In the genomic region with DNA sequence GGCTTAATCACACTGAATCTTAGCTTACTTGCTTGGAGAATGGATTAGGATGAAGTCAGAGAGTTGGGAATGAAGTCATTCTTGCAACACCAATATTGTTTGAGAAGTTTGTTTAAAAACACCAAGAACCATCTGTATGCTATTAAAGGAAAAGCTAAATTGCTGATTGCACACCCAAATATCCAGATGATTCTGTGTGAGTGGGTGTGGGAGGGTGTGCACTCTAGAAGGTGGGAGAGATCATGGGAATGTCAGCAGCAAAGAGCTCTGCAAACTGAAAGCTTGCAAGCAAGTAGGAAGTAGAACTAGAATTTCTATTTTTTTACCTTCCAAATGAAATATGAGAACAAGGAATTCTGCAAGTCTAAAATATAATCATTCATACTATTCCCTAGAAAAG, we compare ENCODE assay signal across 35 cellular contexts.
"Had no signal": no experiment of that assay in that cellular context is flagged by ENCODE, and none has a peak within 500 bp of the region (broad histone marks: within the 10 kb centered on the region; RNA-seq: fewer than 3 reads in every experiment).

No MANE protein-coding gene starts in this region.

- ATAC-seq: activated CD4-positive, CD25-positive, alpha-beta regulatory T cell treated with anti-CD3 and anti-CD28 coated beads, Interleukin-2, amount 50 U/mL, for 24 hours; activated CD8-positive, alpha-beta memory T cell treated with anti-CD3 and anti-CD28 coated beads, Interleukin-2, amount 10 ng/mL, durations not matched to agents 7 days and 5 days; activated CD8-positive, alpha-beta T cell treated with anti-CD3 and anti-CD28 coated beads, Interleukin-2, amount 10 ng/mL, durations not matched to agents 7 days and 5 days; activated naive CD8-positive, alpha-beta T cell treated with anti-CD3 and anti-CD28 coated beads, Interleukin-2, amount 50 U/mL, for 24 hours; body of pancreas; effector memory CD8-positive, alpha-beta T cell; heart right ventricle; T-helper 17 cell had no signal

- H3K4me1 Mint-ChIP-seq: activated B cell treated with CpG ODN at 0.5 μM for 24 hours; activated CD8-positive, alpha-beta memory T cell treated with anti-CD3 and anti-CD28 coated beads, Interleukin-2, amount 10 ng/mL, durations not matched to agents 7 days and 5 days; activated naive CD4-positive, alpha-beta T cell treated with anti-CD3 and anti-CD28 coated beads, Interleukin-2, amount 50 U/mL, for 24 hours; activated naive CD8-positive, alpha-beta T cell treated with anti-CD3 and anti-CD28 coated beads for 36 hours; activated naive CD8-positive, alpha-beta T cell treated with anti-CD3 and anti-CD28 coated beads, Interleukin-2, amount 50 U/mL, for 24 hours; T-helper 17 cell had no signal

- H3K9me3 Mint-ChIP-seq: activated naive CD4-positive, alpha-beta T cell treated with anti-CD3 and anti-CD28 coated beads for 36 hours; activated naive CD4-positive, alpha-beta T cell treated with anti-CD3 and anti-CD28 coated beads, Interleukin-2, amount 50 U/mL, for 24 hours; activated naive CD8-positive, alpha-beta T cell treated with anti-CD3 and anti-CD28 coated beads for 36 hours; activated T-helper 1 cell treated with anti-CD3 and anti-CD28 coated beads, Interleukin-12 subunit alpha, Interleukin-12 subunit beta, Interleukin-2, Interleukin-4 antibody, amounts not matched to agents 30 ng/mL and 10 ng/mL and 1 ng/mL, durations not matched to agents 14 hours and 24 hours and 36 hours; activated T-helper 2 cell treated with anti-CD3 and anti-CD28 coated beads, Interferon-gamma antibody, Interleukin-2, Interleukin-4, amounts not matched to agents 10 μg/mL and 5 μg/mL and 100 μg/mL, durations not matched to agents 14 hours and 24 hours and 36 hours; T-helper 2 cell treated with Interferon-gamma antibody and Interleukin-4, amounts not matched to agents 5 μg/mL and 100 μg/mL, for 36 hours had no signal

- FAIRE-seq: colon, endothelial cell of umbilical vein had no signal

- H3K4me3 ChIP-seq: adrenal gland, body of pancreas, esophagus squamous epithelium, heart right ventricle had no signal

- H3K27ac Mint-ChIP-seq: activated B cell treated with CpG ODN at 0.5 μM for 24 hours; activated CD4-positive, alpha-beta memory T cell treated with anti-CD3 and anti-CD28 coated beads for 36 hours; activated CD8-positive, alpha-beta memory T cell treated with anti-CD3 and anti-CD28 coated beads, Interleukin-2, amount 10 ng/mL, durations not matched to agents 7 days and 5 days; activated CD8-positive, alpha-beta T cell treated with anti-CD3 and anti-CD28 coated beads, Interleukin-2, amount 10 ng/mL, durations not matched to agents 7 days and 5 days; activated naive CD4-positive, alpha-beta T cell treated with anti-CD3 and anti-CD28 coated beads for 36 hours; activated naive CD4-positive, alpha-beta T cell treated with anti-CD3 and anti-CD28 coated beads, Interleukin-2, amount 50 U/mL, for 24 hours; activated naive CD8-positive, alpha-beta T cell treated with anti-CD3 and anti-CD28 coated beads for 36 hours; activated naive CD8-positive, alpha-beta T cell treated with anti-CD3 and anti-CD28 coated beads, Interleukin-2, amount 50 U/mL, for 24 hours; activated T-helper 1 cell treated with anti-CD3 and anti-CD28 coated beads, Interleukin-12 subunit alpha, Interleukin-12 subunit beta, Interleukin-2, Interleukin-4 antibody, amounts not matched to agents 30 ng/mL and 10 ng/mL and 1 ng/mL, durations not matched to agents 14 hours and 24 hours and 36 hours; activated T-helper 2 cell treated with anti-CD3 and anti-CD28 coated beads, Interferon-gamma antibody, Interleukin-2, Interleukin-4, amounts not matched to agents 10 μg/mL and 5 μg/mL and 100 μg/mL, durations not matched to agents 14 hours and 24 hours and 36 hours; effector memory CD8-positive, alpha-beta T cell; T-helper 17 cell; T-helper 2 cell treated with Interferon-gamma antibody and Interleukin-4, amounts not matched to agents 5 μg/mL and 100 μg/mL, for 36 hours had no signal

- H3K36me3 Mint-ChIP-seq: activated CD4-positive, alpha-beta memory T cell treated with anti-CD3 and anti-CD28 coated beads for 36 hours; activated CD8-positive, alpha-beta memory T cell treated with anti-CD3 and anti-CD28 coated beads, Interleukin-2, amount 10 ng/mL, durations not matched to agents 7 days and 5 days; activated naive CD4-positive, alpha-beta T cell treated with anti-CD3 and anti-CD28 coated beads, Interleukin-2, amount 50 U/mL, for 24 hours; activated naive CD8-positive, alpha-beta T cell treated with anti-CD3 and anti-CD28 coated beads for 36 hours had no signal

- DNase-seq: activated B cell treated with CpG ODN at 0.5 μM for 24 hours; activated CD4-positive, alpha-beta memory T cell treated with anti-CD3 and anti-CD28 coated beads for 36 hours; activated CD4-positive, alpha-beta T cell treated with anti-CD3 and anti-CD28 coated beads for 48 hours; activated CD8-positive, alpha-beta memory T cell treated with anti-CD3 and anti-CD28 coated beads, Interleukin-2, amount 10 ng/mL, durations not matched to agents 7 days and 5 days; activated CD8-positive, alpha-beta memory T cell treated with anti-CD3 and anti-CD28 coated beads, Interleukin-2, amount 50 U/mL, for 4 hours; activated CD8-positive, alpha-beta T cell treated with anti-CD3 and anti-CD28 coated beads, Interleukin-2, amount 10 ng/mL, durations not matched to agents 7 days and 5 days; activated effector memory CD4-positive, alpha-beta T cell treated with anti-CD3 and anti-CD28 coated beads, Interleukin-2, amount 50 U/mL, for 16 hours; activated naive CD4-positive, alpha-beta T cell treated with anti-CD3 and anti-CD28 coated beads for 36 hours; activated naive CD8-positive, alpha-beta T cell treated with anti-CD3 and anti-CD28 coated beads for 36 hours; activated naive CD8-positive, alpha-beta T cell treated with anti-CD3 and anti-CD28 coated beads, Interleukin-2, amount 50 U/mL, for 24 hours; activated T-cell treated with anti-CD3 and anti-CD28 coated beads, Interleukin-2, amount 50 U/mL, for 1 hour; activated T-cell treated with anti-CD3 and anti-CD28 coated beads, Interleukin-2, amount 50 U/mL, for 48 hours; adrenal gland; amygdala; aorta; body of pancreas; cortex of kidney; dermis blood vessel endothelial cell; effector CD4-positive, alpha-beta T cell; effector memory CD8-positive, alpha-beta T cell; esophagus squamous epithelium; foreskin melanocyte; glutamatergic neuron; heart right ventricle; T-helper 1 cell; T-helper 17 cell; T1000; WERI-Rb-1 had no signal

- H3K27me3 Mint-ChIP-seq: activated B cell treated with CpG ODN at 0.5 μM for 24 hours; activated CD4-positive, alpha-beta memory T cell treated with anti-CD3 and anti-CD28 coated beads for 36 hours; activated CD8-positive, alpha-beta memory T cell treated with anti-CD3 and anti-CD28 coated beads, Interleukin-2, amount 10 ng/mL, durations not matched to agents 7 days and 5 days; activated naive CD8-positive, alpha-beta T cell treated with anti-CD3 and anti-CD28 coated beads for 36 hours; T-helper 17 cell had no signal

- H3K4me3 Mint-ChIP-seq: activated B cell treated with CpG ODN at 0.5 μM for 24 hours; activated CD4-positive, alpha-beta memory T cell treated with anti-CD3 and anti-CD28 coated beads for 36 hours; activated CD8-positive, alpha-beta memory T cell treated with anti-CD3 and anti-CD28 coated beads, Interleukin-2, amount 10 ng/mL, durations not matched to agents 7 days and 5 days; activated CD8-positive, alpha-beta T cell treated with anti-CD3 and anti-CD28 coated beads, Interleukin-2, amount 10 ng/mL, durations not matched to agents 7 days and 5 days; activated naive CD4-positive, alpha-beta T cell treated with anti-CD3 and anti-CD28 coated beads for 36 hours; activated naive CD4-positive, alpha-beta T cell treated with anti-CD3 and anti-CD28 coated beads, Interleukin-2, amount 50 U/mL, for 24 hours; activated naive CD8-positive, alpha-beta T cell treated with anti-CD3 and anti-CD28 coated beads for 36 hours; activated naive CD8-positive, alpha-beta T cell treated with anti-CD3 and anti-CD28 coated beads, Interleukin-2, amount 50 U/mL, for 24 hours; activated T-helper 1 cell treated with anti-CD3 and anti-CD28 coated beads, Interleukin-12 subunit alpha, Interleukin-12 subunit beta, Interleukin-2, Interleukin-4 antibody, amounts not matched to agents 30 ng/mL and 10 ng/mL and 1 ng/mL, durations not matched to agents 14 hours and 24 hours and 36 hours; effector memory CD8-positive, alpha-beta T cell; T-helper 17 cell; T-helper 2 cell treated with Interferon-gamma antibody and Interleukin-4, amounts not matched to agents 5 μg/mL and 100 μg/mL, for 36 hours had no signal
